11 cellular contexts compared by ENCODE assay signal in genomic region chr4:98566491-98567008, GRCh38.
DNase-seq lines count a peak whose midpoint lies in the region; ATAC-seq and TF ChIP-seq lines count a peak whose summit lies in the region.
"Had no signal": no experiment of that assay in that cellular context is flagged by ENCODE, and none has a peak within 500 bp of the region (broad histone marks: within the 10 kb centered on the region; RNA-seq: fewer than 3 reads in every experiment).

No MANE protein-coding gene starts in this region.

- DNase-seq in heart left ventricle: peak in 1 of 5 donors; percentile 34
- no peak for DNase-seq in right atrium auricular region (ENCODE audit: low spot score)
- peak in 9 of 10 donors; percentile 53 to 87 (median 84) for DNase-seq in dorsolateral prefrontal cortex
- DNase-seq in middle frontal gyrus (ENCODE audit: extremely low spot score, low spot score): peak; percentile 44
- DNase-seq in vagina (ENCODE audit: extremely low spot score in 2 of 2): no peak
- no peak for DNase-seq in activated CD8-positive, alpha-beta memory T cell treated with anti-CD3 and anti-CD28 coated beads, Interleukin-2, amount 50 U/mL, for 48 hours
- no peak for DNase-seq in NCI-H1105 treated with DMSO at 0.1 percent for 48 hours (lab: John Stamatoyannopoulos, UW)
- DNase-seq: KBM-7, T1000 had no signal

- H3K27me3 ChIP-seq in heart left ventricle (no peaks in the 10 kb centered on the region), right atrium auricular region (no peaks in the 10 kb centered on the region), dorsolateral prefrontal cortex (no peaks in the 10 kb centered on the region), vagina (no peaks in the 10 kb centered on the region)
- H3K27me3 ChIP-seq: breast epithelium had no signal

- whole genome bisulfite sequencing in heart left ventricle, 4 donors: 59 to 73% (median 68%) methylated on average over 10 of the region's 10 CpGs

- H3K9me3 ChIP-seq in heart left ventricle (no peaks in the 10 kb centered on the region), right atrium auricular region (no peaks in the 10 kb centered on the region), vagina (no peaks in the 10 kb centered on the region)
- H3K9me3 ChIP-seq: breast epithelium had no signal

- no peak for TF ChIP-seq CTCF in heart left ventricle (IDR thresholded peaks at IDR 0.05)
- no peak for TF ChIP-seq CTCF in right atrium auricular region (IDR thresholded peaks at IDR 0.05)
- peak in 8 of 56 donors; percentile 5 to 36 (median 14) for TF ChIP-seq CTCF in dorsolateral prefrontal cortex (IDR thresholded peaks at IDR 0.05 in 54 of 56, conservative IDR thresholded peaks at IDR 0.05 in 2 of 56; ENCODE audit: low read depth in 1 of 56, partially characterized antibody in 56 of 56)
- no peak for TF ChIP-seq CTCF in vagina (IDR thresholded peaks at IDR 0.05)

- H3K27ac ChIP-seq in heart left ventricle (peak overlapping the region in 4 of 12 donors; percentile 24 to 68 (median 41)), right atrium auricular region (no peak overlapping the region), dorsolateral prefrontal cortex (peak overlapping the region; percentile 86 to 99 (median 95)), vagina (peak overlapping the region; percentile 34)

- ATAC-seq in heart left ventricle (peak in 3 of 4 donors; percentile 43 to 47 (median 45)), GM19324 (IDR thresholded peaks at IDR 0.05; ENCODE audit: low FRiP score, unreplicated experiment) (no peak)

- H3K4me1 ChIP-seq in heart left ventricle (peaks cover 0 to 35% (median 14%) of the 10 kb centered on the region in 12 donors), right atrium auricular region (peaks cover 0 to 10% of the 10 kb centered on the region in 2 donors), vagina (peaks cover 17% of the 10 kb centered on the region)
- H3K4me1 ChIP-seq: breast epithelium had no signal

- TF ChIP-seq POLR2A in heart left ventricle (IDR thresholded peaks at IDR 0.05): no peak
- no peak for TF ChIP-seq POLR2A in vagina (IDR thresholded peaks at IDR 0.05)

- H3K36me3 ChIP-seq in heart left ventricle (no peaks in the 10 kb centered on the region), right atrium auricular region (no peaks in the 10 kb centered on the region), vagina (no peaks in the 10 kb centered on the region)
- H3K36me3 ChIP-seq: breast epithelium had no signal

- intact Hi-C loops in heart left ventricle (cut with DNase I): no loop called here
- intact Hi-C loops in dorsolateral prefrontal cortex (cut with DNase I): loop anchor here (2.0 to 5.0 kb wide), 7 partner anchors 61 to 304 kb away; partner anchors contain the start of genes TSPAN5 (in 2 of the 2) and RAP1GDS1 (in 1 of the 2)
- intact Hi-C loops in vagina (cut with DNase I): no loop called here

- no peak overlapping the region for H3K4me3 ChIP-seq in heart left ventricle
- no peak overlapping the region for H3K4me3 ChIP-seq in right atrium auricular region
- H3K4me3 ChIP-seq in dorsolateral prefrontal cortex: peak overlapping the region in 41 of 59 donors; percentile 1 to 52 (median 23)
- H3K4me3 ChIP-seq in vagina: no peak overlapping the region
- H3K4me3 ChIP-seq: breast epithelium had no signal

Comparison
In these comparisons a context has a peak if more than half of its experiments do, and no peak if none do; other contexts are left out.
1. DNase-seq: peak in dorsolateral prefrontal cortex (9 of 10) and middle frontal gyrus (single experiment); none in right atrium auricular region (single experiment), vagina (0 of 2), activated CD8-positive, alpha-beta memory T cell treated with anti-CD3 and anti-CD28 coated beads, Interleukin-2, amount 50 U/mL, for 48 hours (single experiment) and NCI-H1105 treated with DMSO at 0.1 percent for 48 hours (single experiment).
2. H3K27ac ChIP-seq: peak in dorsolateral prefrontal cortex (59 of 59) and vagina (single experiment); none in right atrium auricular region (0 of 2).
3. H3K4me3 ChIP-seq: peak in dorsolateral prefrontal cortex (41 of 59); none in heart left ventricle (0 of 12), right atrium auricular region (0 of 2) and vagina (0 of 2).
4. intact Hi-C loops: an anchor here in dorsolateral prefrontal cortex (2.0 to 5.0 kb wide); none called in heart left ventricle and vagina.